8 cellular contexts compared by ENCODE assay signal in the genomic region with DNA sequence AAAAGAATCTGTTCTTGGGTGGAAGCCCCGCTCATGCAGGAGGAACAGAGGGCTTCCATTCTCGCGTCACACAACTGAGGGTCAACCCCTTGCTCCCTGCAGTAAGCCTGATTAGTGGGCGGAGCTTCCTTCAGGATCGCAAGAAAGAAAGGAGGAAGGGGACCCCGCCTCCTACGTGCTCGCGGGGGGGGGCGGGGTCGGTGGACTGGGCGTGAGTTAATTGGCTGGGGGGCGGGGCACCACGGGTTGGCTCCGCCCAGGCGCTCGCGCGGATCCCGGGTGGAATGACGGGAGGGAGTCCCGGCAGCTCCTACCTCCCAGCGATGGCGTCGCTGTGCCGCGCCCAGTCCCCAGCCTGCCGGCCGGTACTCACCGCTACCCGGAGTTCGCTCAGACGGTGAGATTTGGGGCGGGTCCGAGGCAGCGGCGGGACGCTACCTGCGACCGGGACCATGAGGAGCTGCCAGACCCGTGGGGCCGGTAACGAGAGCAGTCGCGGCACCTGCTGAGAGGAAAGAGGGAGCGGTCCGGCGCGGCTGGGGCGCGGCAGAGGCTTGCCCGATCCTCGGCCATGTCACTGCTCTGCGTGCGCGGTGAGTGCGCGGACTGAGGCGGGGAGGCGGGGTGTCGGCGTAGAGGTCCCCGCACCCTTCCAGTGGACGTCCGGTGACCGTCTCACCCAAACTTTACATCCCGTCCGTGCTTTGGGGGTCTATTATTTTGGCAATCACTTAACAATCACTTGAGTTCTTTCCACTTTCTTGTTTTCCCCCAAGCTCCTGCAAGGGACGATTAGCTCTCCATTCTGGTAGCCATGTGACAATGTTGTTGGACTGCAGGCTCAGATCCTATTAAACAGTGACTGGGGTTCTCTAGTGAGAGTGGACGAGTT. TPM values are rescaled to one million over a fixed set of nuclear protein-coding genes. Genes with fewer than 3 reads are reported as not detected.
DNase-seq lines count a peak whose midpoint lies in the region; ATAC-seq and TF ChIP-seq lines count a peak whose summit lies in the region.

A gene (plus strand): TSS at position 297 of the 892 bp plus-strand sequence. CDS start 275 bp downstream, at position 572.

- peak within 1 kb of the TSS; percentile 84 for H3K4me3 ChIP-seq in coronary artery

- peaks cover 22% of the 10 kb centered on the region for H3K27me3 Mint-ChIP-seq in activated CD4-positive, alpha-beta T cell treated with anti-CD3 and anti-CD28 coated beads, Interleukin-2, amount 10 ng/mL, durations not matched to agents 7 days and 5 days

- peaks cover 28% of the 10 kb centered on the region for H3K4me1 Mint-ChIP-seq in activated CD4-positive, alpha-beta T cell treated with anti-CD3 and anti-CD28 coated beads, Interleukin-2, amount 10 ng/mL, durations not matched to agents 7 days and 5 days

- peak; percentile 86 for DNase-seq in NCI-H460 (ENCODE audit: extremely low read depth, low read depth)
- DNase-seq in activated CD4-positive, alpha-beta T cell treated with anti-CD3 and anti-CD28 coated beads, Interleukin-2, amount 10 ng/mL, durations not matched to agents 7 days and 5 days, result peak; percentile 74
- DNase-seq in coronary artery (ENCODE audit: low spot score), result peak; percentile 96
- peak; percentile 95 for DNase-seq in kidney tubule cell (ENCODE audit: low spot score)
- DNase-seq in stimulated activated CD4-positive, alpha-beta T cell treated with anti-CD3 and anti-CD28 coated beads, Interleukin-15, amount 100 ng/mL, for 48 hours (ENCODE audit: low read depth in 2 of 2), result peak; percentile 54 to 61
- no peak for DNase-seq in AML-193 (lab: John Stamatoyannopoulos, UW)

- no peak for TF ChIP-seq CTCF in coronary artery (IDR thresholded peaks at IDR 0.05)

- H3K27ac Mint-ChIP-seq in activated CD4-positive, alpha-beta T cell treated with anti-CD3 and anti-CD28 coated beads, Interleukin-2, amount 10 ng/mL, durations not matched to agents 7 days and 5 days, result peak within 1 kb of the TSS; percentile 46

- ATAC-seq in GM18520 (IDR thresholded peaks at IDR 0.05; ENCODE audit: unreplicated experiment) (peak; percentile 63), HG03175 (IDR thresholded peaks at IDR 0.05; ENCODE audit: unreplicated experiment) (peak; percentile 68)

- peak within 1 kb of the TSS; percentile 94 to 97 for H3K27ac ChIP-seq in coronary artery

- no peaks in the 10 kb centered on the region for H3K9me3 Mint-ChIP-seq in activated CD4-positive, alpha-beta T cell treated with anti-CD3 and anti-CD28 coated beads, Interleukin-2, amount 10 ng/mL, durations not matched to agents 7 days and 5 days

- no peaks in the 10 kb centered on the region for H3K36me3 Mint-ChIP-seq in activated CD4-positive, alpha-beta T cell treated with anti-CD3 and anti-CD28 coated beads, Interleukin-2, amount 10 ng/mL, durations not matched to agents 7 days and 5 days (ENCODE audit: low read depth)

- POLR2A ChIA-PET in activated CD4-positive, alpha-beta T cell treated with anti-CD3 and anti-CD28 coated beads, Interleukin-2, amount 10 ng/mL, durations not matched to agents 7 days and 5 days (lab: Charles Lee), result no interaction called here

- CTCF ChIA-PET in activated CD4-positive, alpha-beta T cell treated with anti-CD3 and anti-CD28 coated beads, Interleukin-2, amount 10 ng/mL, durations not matched to agents 7 days and 5 days (lab: Charles Lee), result interaction anchor here (0.5 to 1.6 kb wide), 5 partner anchors 8 to 51 kb away, joined by 3 to 5 read pairs (median 4); a partner anchor contains a TSS

- H3K4me3 Mint-ChIP-seq in activated CD4-positive, alpha-beta T cell treated with anti-CD3 and anti-CD28 coated beads, Interleukin-2, amount 10 ng/mL, durations not matched to agents 7 days and 5 days, result peak within 1 kb of the TSS; percentile 84

RNA-seq across cellular contexts. Expression of the gene that starts here (rescaled TPM):
- total RNA-seq in NCI-H460 (2014; rRNA removed; shearing (Covaris generic)), result 7.2 and 7.7 TPM in 2 replicates
- polyA plus RNA-seq in NCI-H460 (2014; cell fraction: nucleus; rRNA removed), result 4.7 and 6.4 TPM in 2 replicates
- under 1 TPM; 0.12 to 0.25 TPM for total RNA-seq in activated CD4-positive, alpha-beta T cell treated with anti-CD3 and anti-CD28 coated beads, Interleukin-2, amount 10 ng/mL, durations not matched to agents 7 days and 5 days

Comparison
In these comparisons a context has a peak if more than half of its experiments do, and no peak if none do; other contexts are left out.
1. Peak in DNase-seq in activated CD4-positive, alpha-beta T cell treated with anti-CD3 and anti-CD28 coated beads, Interleukin-2, amount 10 ng/mL, durations not matched to agents 7 days and 5 days; RNA of the gene not detected or under 1 TPM.
2. DNase-seq: peak in NCI-H460 (single experiment), coronary artery (single experiment), kidney tubule cell (single experiment) and stimulated activated CD4-positive, alpha-beta T cell treated with anti-CD3 and anti-CD28 coated beads, Interleukin-15, amount 100 ng/mL, for 48 hours (2 of 2); none in AML-193 (0 of 2).